Comparison of ENCODE assay signal across 18 cellular contexts in genomic region chr14:61238611-61239010, GRCh38. TPM values are rescaled to one million over a fixed set of nuclear protein-coding genes. Genes with fewer than 3 reads are reported as not detected.
DNase-seq lines count a peak whose midpoint lies in the region; ATAC-seq, FAIRE-seq and TF ChIP-seq lines count a peak whose summit lies in the region.
"Had no signal": no experiment of that assay in that cellular context is flagged by ENCODE, and none has a peak within 500 bp of the region (broad histone marks: within the 10 kb centered on the region; RNA-seq: fewer than 3 reads in every experiment).

No MANE protein-coding gene starts in this region.

- TF ChIP-seq POLR2A in K562 (conservative IDR thresholded peaks at IDR 0.05), result no peak

- H3K4me3 ChIP-seq in HUES6 (ENCODE audit: low read depth, low read length), result 0 out of 2 replicates have a peak overlapping the region, but pooled peaks have one; percentile 16
- H3K4me3 ChIP-seq in K562, result no peak overlapping the region
- H3K4me3 ChIP-seq in iPS-18a (ENCODE audit: low read length), result peak overlapping the region; percentile 8
- H3K4me3 ChIP-seq: A549 had no signal

- H4K20me1 ChIP-seq in K562 (replicated peaks; ENCODE audit: control insufficient read depth, insufficient read depth, low read length), result no peaks in the 10 kb centered on the region

- 7% methylated on average over 5 of the region's 5 CpGs for WGBS in K562 (ENCODE audit: insufficient coverage, low coverage, missing lambda C conversion rate)

- intact Hi-C loops in K562 (cut with micrococcal nuclease), result no loop called here

- DNase-seq in K562 (ENCODE audit: extremely low read depth in 1 of 4, low spot score in 3 of 4) (no peak), DMS79 treated with DMSO at 0.1 percent for 48 hours (lab: John Stamatoyannopoulos, UW) (no peak), NCI-H446 (lab: John Stamatoyannopoulos, UW) (no peak), D341Med (ENCODE audit: low spot score) (no peak)
- DNase-seq: BE2C; CD4-positive, alpha-beta memory T cell; GOT3; HCEC 1CT; HFFc6 had no signal

- H3K4me1 ChIP-seq in HUES6 (ENCODE audit: control insufficient read depth, insufficient read depth, low read length), result peaks cover 32% of the 10 kb centered on the region
- H3K4me1 ChIP-seq in K562 (replicated peaks in 1 of 2; ENCODE audit: control insufficient read depth in 2 of 2, insufficient read depth in 2 of 2, low read length in 2 of 2), result no peaks in the 10 kb centered on the region
- H3K4me1 ChIP-seq in iPS-18a (ENCODE audit: control insufficient read depth, low read depth, low read length), result peaks cover 30% of the 10 kb centered on the region
- H3K4me1 ChIP-seq: BE2C had no signal

- no peaks in the 10 kb centered on the region for H3K27me3 ChIP-seq in HUES6 (ENCODE audit: control insufficient read depth, insufficient read depth, low read length)
- no peaks in the 10 kb centered on the region; a peak in 1 of 5 replicates for H3K27me3 ChIP-seq in K562 (ENCODE audit: control insufficient read depth in 2 of 2, insufficient read depth in 2 of 2, low read length in 2 of 2)
- H3K27me3 ChIP-seq in iPS-18a (ENCODE audit: control insufficient read depth, insufficient read depth, low read length), result no peaks in the 10 kb centered on the region
- H3K27me3 ChIP-seq: BE2C had no signal

- TF ChIP-seq RAD21 in K562 (CRISPR knock-in tag; conservative IDR thresholded peaks at IDR 0.05 in 1 of 2, IDR thresholded peaks at IDR 0.05 in 1 of 2), result no peak

- in situ Hi-C loops in K562 (cut with MboI), result no loop called here

- no peak for FAIRE-seq in K562 (lab: Jason Lieb, UNC)
- FAIRE-seq: A549, D721Med, GM18507, HepG2 had no signal

- H3K27ac ChIP-seq in HUES6 (ENCODE audit: low read depth, low read length) (peak overlapping the region; percentile 90), K562 (ENCODE audit: extremely low read depth, low read depth, low read length) (no peak overlapping the region), iPS-18a (ENCODE audit: low read length) (peak overlapping the region; percentile 70)
- H3K27ac ChIP-seq: A549, C4-2B, HL-60 had no signal

- peak overlapping the region; percentile 70 for H3K9ac ChIP-seq in HUES6 (ENCODE audit: low read length)
- no peak overlapping the region for H3K9ac ChIP-seq in K562 (ENCODE audit: insufficient read depth in 1 of 2, low read depth in 2 of 2, low read length in 2 of 2)
- peak overlapping the region; percentile 24 for H3K9ac ChIP-seq in iPS-18a (ENCODE audit: low read length)

- peak overlapping the region; percentile 8; the same call in 1 of the 2 replicates for H2AFZ ChIP-seq in K562 (ENCODE audit: low read depth, low read length)

- POLR2A ChIA-PET in K562 (lab: Yijun Ruan, JAX), result no interaction called here

- no peak overlapping the region for H3K4me2 ChIP-seq in K562 (ENCODE audit: insufficient read depth, low read length)
- H3K4me2 ChIP-seq: A549 had no signal

- CTCF ChIA-PET in K562 (lab: Yijun Ruan, JAX; ENCODE audit: low intra/inter-chr PET ratio), result no interaction called here

- no peaks in the 10 kb centered on the region for H3K79me2 ChIP-seq in K562 (ENCODE audit: control insufficient read depth, insufficient read depth, low read length)

- no peak for TF ChIP-seq CTCF in K562 (IDR thresholded peaks at IDR 0.05 in 2 of 3, conservative IDR thresholded peaks at IDR 0.05 in 1 of 3; ENCODE audit: insufficient read depth in 2 of 3, low read depth in 1 of 3, low read length in 3 of 3)

- H3K36me3 ChIP-seq in HUES6 (ENCODE audit: control insufficient read depth, insufficient read depth, low read length), result no peaks in the 10 kb centered on the region
- no peaks in the 10 kb centered on the region for H3K36me3 ChIP-seq in K562 (ENCODE audit: control insufficient read depth, insufficient read depth, low read length)
- H3K36me3 ChIP-seq in iPS-18a (ENCODE audit: control insufficient read depth, low read depth, low read length), result no peaks in the 10 kb centered on the region
- H3K36me3 ChIP-seq: BE2C had no signal

- BruUV-seq in K562 (replicated peaks; lab: Mats Ljungman, UMichigan), result no TSS peak

- TF ChIP-seq EP300 in K562 (IDR thresholded peaks at IDR 0.05; ENCODE audit: low read length), result no peak

- peaks cover 22% of the 10 kb centered on the region for H3K9me3 ChIP-seq in HUES6 (ENCODE audit: control insufficient read depth, insufficient read depth, low read depth, low read length)
- peaks cover 3% of the 10 kb centered on the region; the same call in 1 of the 2 replicates for H3K9me3 ChIP-seq in K562 (replicated peaks; ENCODE audit: control insufficient read depth, insufficient read depth, low read depth, low read length)
- peaks cover 13% of the 10 kb centered on the region for H3K9me3 ChIP-seq in iPS-18a (ENCODE audit: control insufficient read depth, low read depth, low read length)
- H3K9me3 ChIP-seq: BE2C had no signal

- ATAC-seq in K562 (no peak), GM18502 (IDR thresholded peaks at IDR 0.05; ENCODE audit: poor library complexity, unreplicated experiment) (no peak)
- ATAC-seq: A549, HepG2 had no signal

- no peaks in the 10 kb centered on the region for H3K9me1 ChIP-seq in K562 (ENCODE audit: control insufficient read depth, insufficient read depth, low read length)

TF ChIP-seq in K562, 482 proteins besides CTCF, POLR2A, EP300 and RAD21:
- no peak for TF ChIP-seq FOXM1 (IDR thresholded peaks at IDR 0.05; ENCODE audit: low read depth)
- TF ChIP-seq FOXM1 (CRISPR knock-in tag; IDR thresholded peaks at IDR 0.05; ENCODE audit: low read depth), result no peak
- no peak for TF ChIP-seq HINFP (tag; conservative IDR thresholded peaks at IDR 0.05; ENCODE audit: low read depth)
- no peak for TF ChIP-seq MEF2D (tag; conservative IDR thresholded peaks at IDR 0.05; ENCODE audit: low read depth)
- no peak for TF ChIP-seq SFPQ (IDR thresholded peaks at IDR 0.05; ENCODE audit: low read depth, low read length)
- TF ChIP-seq POLR3A (IDR thresholded peaks at IDR 0.05; ENCODE audit: borderline replicate concordance, extremely low read depth, insufficient read depth, insufficient read length), result no peak
- TF ChIP-seq THAP12 (CRISPR knock-in tag; IDR thresholded peaks at IDR 0.05), result no peak

RNA-seq across cellular contexts. Expression of gene TMEM30B, which starts 42.5 kb away (rescaled TPM):
- total RNA-seq in K562 (2011; cell fraction: chromatin; rRNA removed; ENCODE audit: low replicate concordance), result not detected in 2 replicates
- not detected in 2 replicates for total RNA-seq in K562 (2011; cell fraction: nucleolus; rRNA removed)
- total RNA-seq in K562 (2011; cell fraction: nucleoplasm; rRNA removed), result not detected in 2 replicates
- total RNA-seq in K562 (2014; rRNA removed) (not detected in 2 replicates), K562 (2014; rRNA removed; fragmentation: Illumina TruSeq; extraction: Trizol) (not detected in 2 replicates), K562 (2015; rRNA removed; fragmentation: Illumina TruSeq; extraction: Trizol) (not detected in 2 replicates), K562 (2021) (0.04 TPM in 1 of 2 replicates, not detected in the other)
- polyA plus RNA-seq in K562 (2011; rRNA removed) (not detected in 2 replicates), K562 (2014; fragmentation: Illumina TruSeq; extraction: Trizol) (not detected in 2 replicates), K562 (2014; fragmentation: Nextera tagmentation; extraction: Ambion mirVana) (not detected), K562 (2014; rRNA removed) (not detected in 2 replicates)
- polyA plus RNA-seq in K562 (2011; cell fraction: cytosol; rRNA removed), result not detected in 2 replicates
- polyA plus RNA-seq in K562 (2011; cell fraction: nucleus; rRNA removed), result not detected in 2 replicates
- polyA plus RNA-seq in K562 (2012), result not detected in 2 replicates
- not detected in 2 replicates for polyA minus RNA-seq in K562 (2011; rRNA and poly(A)+ RNA removed)
- not detected in 2 replicates for polyA minus RNA-seq in K562 (2011; cell fraction: cytosol; rRNA and poly(A)+ RNA removed)
- polyA minus RNA-seq in K562 (2011; cell fraction: nucleus; rRNA and poly(A)+ RNA removed), result not detected in 2 replicates
- total RNA-seq: HepG2, HFFc6 had no signal
- polyA plus RNA-seq: HepG2 had no signal

Comparison
In these comparisons a context has a peak if more than half of its experiments do, and no peak if none do; other contexts are left out.
1. H3K9ac ChIP-seq: peak in HUES6 (single experiment) and iPS-18a (single experiment); none in K562 (0 of 2).